In genomic region chr13:52652170-52652979, GRCh38 we compare ENCODE assay signal across 8 cellular contexts. TPM values are rescaled to one million over a fixed set of nuclear protein-coding genes. Genes with fewer than 3 reads are reported as not detected.
DNase-seq lines count a peak whose midpoint lies in the region; ATAC-seq and TF ChIP-seq lines count a peak whose summit lies in the region.

TSS of gene SUGT1 (plus strand) at chr13:52652836. CDS start at chr13:52652921, 85 bp downstream.

- H3K27ac Mint-ChIP-seq in T-helper 17 cell, result no peak within 1 kb of the TSS

- H3K4me3 ChIP-seq in right atrium auricular region, result peak within 1 kb of the TSS; percentile 81 to 92
- peak within 1 kb of the TSS; percentile 91 for H3K4me3 ChIP-seq in psoas muscle
- peak within 1 kb of the TSS; percentile 78 to 94 for H3K4me3 ChIP-seq in uterus

- peak; percentile 96 for ATAC-seq in GM18498 (IDR thresholded peaks at IDR 0.05; ENCODE audit: unreplicated experiment)
- ATAC-seq in HG02938 (IDR thresholded peaks at IDR 0.05; ENCODE audit: unreplicated experiment), result peak; percentile 92
- peak; percentile 94 for ATAC-seq in T-helper 17 cell
- ATAC-seq in psoas muscle, result peak; percentile 98 to 99 (median 98)

- H3K36me3 ChIP-seq in right atrium auricular region (no peaks in the 10 kb centered on the region), psoas muscle (ENCODE audit: insufficient read depth in 1 of 2, low read depth in 1 of 2) (peaks cover 0 to 23% of the 10 kb centered on the region in 2 donors), uterus (no peaks in the 10 kb centered on the region)

- TF ChIP-seq CTCF in right atrium auricular region (IDR thresholded peaks at IDR 0.05) (peak; percentile 54 to 73), psoas muscle (IDR thresholded peaks at IDR 0.05) (peak; percentile 66), uterus (IDR thresholded peaks at IDR 0.05) (peak; percentile 48 to 81 (median 58))

- intact Hi-C loops in psoas muscle (cut with DNase I) (loop anchor here (5.0 to 10.0 kb wide), 4 partner anchors 35 to 848 kb away; partner anchors contain the start of genes VPS36 (in 2 of the 2), CKAP2 (in 1 of the 2) and DHRS12 (in 1 of the 2)), uterus (cut with DNase I; ENCODE audit: low total_unique reads) (no loop called here)

- H3K36me3 Mint-ChIP-seq in T-helper 17 cell (ENCODE audit: low read depth), result no peaks in the 10 kb centered on the region

- peak; percentile 68 to 69 for TF ChIP-seq POLR2A in uterus (IDR thresholded peaks at IDR 0.05)

- H3K9me3 ChIP-seq in T-helper 17 cell (ENCODE audit: control insufficient read depth, low read length, poor library complexity, severe bottlenecking), result no peaks in the 10 kb centered on the region
- H3K9me3 ChIP-seq in right atrium auricular region, result no peaks in the 10 kb centered on the region
- no peaks in the 10 kb centered on the region for H3K9me3 ChIP-seq in psoas muscle
- H3K9me3 ChIP-seq in uterus, result no peaks in the 10 kb centered on the region

- WGBS in psoas muscle, 3 donors, result 0% methylated on average over 59 to 61 of the region's 61 CpGs

- H3K4me1 ChIP-seq in right atrium auricular region, result peaks cover 0 to 45% of the 10 kb centered on the region in 2 donors
- peaks cover 23% of the 10 kb centered on the region for H3K4me1 ChIP-seq in psoas muscle
- peaks cover 9 to 12% of the 10 kb centered on the region in 2 donors for H3K4me1 ChIP-seq in uterus

- H3K27me3 ChIP-seq in right atrium auricular region (no peaks in the 10 kb centered on the region), psoas muscle (ENCODE audit: insufficient read depth in 3 of 3, low read length in 2 of 3) (no peaks in the 10 kb centered on the region), uterus (no peaks in the 10 kb centered on the region)

- no peak within 1 kb of the TSS for H3K4me3 Mint-ChIP-seq in T-helper 17 cell

- peaks cover 6% of the 10 kb centered on the region for H3K4me1 Mint-ChIP-seq in T-helper 17 cell

- H3K27me3 Mint-ChIP-seq in T-helper 17 cell, result no peaks in the 10 kb centered on the region

- H3K27ac ChIP-seq in angular gyrus (ENCODE audit: low read depth, low read length) (peak within 1 kb of the TSS; percentile 97), right atrium auricular region (peak within 1 kb of the TSS; percentile 93 to 97), psoas muscle (peak within 1 kb of the TSS; percentile 88), uterus (peak within 1 kb of the TSS; percentile 97 to 98)

- peak; percentile 95 for DNase-seq in NCI-H1694 treated with DMSO at 0.1 percent for 48 hours (lab: John Stamatoyannopoulos, UW)
- peak; percentile 89 to 92 (median 91) for DNase-seq in T-helper 17 cell
- peak; percentile 96 for DNase-seq in right atrium auricular region (ENCODE audit: low spot score)
- DNase-seq in psoas muscle, result peak; percentile 98 to 99
- peak; percentile 95 to 96 for DNase-seq in uterus

RNA-seq across cellular contexts. Expression of gene SUGT1, which starts in this region (rescaled TPM):
- total RNA-seq in T-helper 17 cell (10 to 100 TPM; 23.7 to 27.4 TPM), right atrium auricular region (10 to 100 TPM; 33.4 to 38.3 TPM), psoas muscle (10 to 100 TPM; 39.4 to 49.4 (median 42.0) TPM), uterus (100 to 1,000 TPM in 1 of 4 donors, 10 to 100 TPM in 3; 20.9 to 102 (median 60.5) TPM)
- 10 to 100 TPM; 36.3 to 92.1 (median 55.6) TPM for polyA plus RNA-seq in psoas muscle

Comparison
In these comparisons a context has a peak if more than half of its experiments do, and no peak if none do; other contexts are left out.
1. Peak in every context shown above with its lines: DNase-seq, ATAC-seq, H3K4me3 ChIP-seq and H3K27ac ChIP-seq.